8 cellular contexts compared by ENCODE assay signal in genomic region chr7:40329601-40330153, GRCh38.
DNase-seq lines count a peak whose midpoint lies in the region; ATAC-seq and TF ChIP-seq lines count a peak whose summit lies in the region.

No MANE protein-coding gene starts in this region.

- peaks cover 71% of the 10 kb centered on the region for H3K4me1 Mint-ChIP-seq in osteocyte (ENCODE audit: unreplicated experiment)

- peak overlapping the region; percentile 76 for H3K27ac Mint-ChIP-seq in osteocyte (ENCODE audit: unreplicated experiment)

- peaks cover 28% of the 10 kb centered on the region for H3F3A ChIP-seq in SK-N-SH (replicated peaks; ENCODE audit: insufficient read depth)

- peak; percentile 84 for TF ChIP-seq CTCF in C4-2B (conservative IDR thresholded peaks at IDR 0.05)
- peak; percentile 95 for TF ChIP-seq CTCF in SK-N-SH (IDR thresholded peaks at IDR 0.05)
- peak; percentile 79 for TF ChIP-seq CTCF in osteocyte (IDR thresholded peaks at IDR 0.05)

- peak; percentile 52 to 53; a peak in 2 of 4 replicates for TF ChIP-seq EP300 in SK-N-SH (IDR thresholded peaks at IDR 0.05; ENCODE audit: borderline replicate concordance in 1 of 2, low read depth in 1 of 2, low read length in 1 of 2)

- no peaks in the 10 kb centered on the region for H3K27me3 ChIP-seq in SK-N-SH (ENCODE audit: insufficient read depth)

- no peaks in the 10 kb centered on the region for H3K9me2 ChIP-seq in SK-N-SH

- POLR2A ChIA-PET in SK-N-SH (lab: Yijun Ruan, JAX), result no interaction called here

- no peak overlapping the region for H3K4me3 Mint-ChIP-seq in osteocyte (ENCODE audit: unreplicated experiment)

- peak overlapping the region; percentile 9; the same call in 1 of the 2 replicates for H3K4me2 ChIP-seq in SK-N-SH

- H3K36me3 Mint-ChIP-seq in osteocyte (ENCODE audit: unreplicated experiment), result peaks cover 2% of the 10 kb centered on the region

- no peaks in the 10 kb centered on the region for H3K36me3 ChIP-seq in SK-N-SH (replicated peaks in 1 of 2; ENCODE audit: control insufficient read depth in 1 of 2, insufficient read depth in 2 of 2, low read length in 1 of 2)

- H3K27ac ChIP-seq in C4-2B, result no peak overlapping the region
- peak overlapping the region; percentile 83 to 96 for H3K27ac ChIP-seq in SK-N-SH (ENCODE audit: low read depth in 2 of 2, low read length in 1 of 2)

- 0 out of 2 replicates have a peak overlapping the region, but pooled peaks have one; percentile 2 for H2AFZ ChIP-seq in SK-N-SH (ENCODE audit: low read depth)

- H3K9me3 ChIP-seq in SK-N-SH, result no peaks in the 10 kb centered on the region

- no peak overlapping the region for H3K4me3 ChIP-seq in SK-N-SH (ENCODE audit: low read depth in 2 of 2, low read length in 1 of 2)

- peaks cover 12 to 17% of the 10 kb centered on the region in 2 experiments; a peak in 3 of 4 replicates for H3K4me1 ChIP-seq in SK-N-SH (ENCODE audit: control insufficient read depth in 1 of 2, insufficient read depth in 2 of 2, low read depth in 1 of 2, low read length in 1 of 2)

- no peaks in the 10 kb centered on the region for H3K9me3 Mint-ChIP-seq in osteocyte (ENCODE audit: unreplicated experiment)

- no peaks in the 10 kb centered on the region for H3K27me3 Mint-ChIP-seq in osteocyte (ENCODE audit: unreplicated experiment)

- CTCF ChIA-PET in SK-N-SH (lab: Yijun Ruan, JAX), result interaction anchor here (0.6 to 11.4 kb wide), 22 partner anchors 10 to 1393 kb away, joined by 3 to 96 read pairs (median 5); partner anchors contain the start of gene INHBA

- WGBS in SK-N-SH (ENCODE audit: low lambda C conversion rate), result 15% methylated on average over 1 of the region's 1 CpG

- peak; percentile 74 for ATAC-seq in GM18907 (IDR thresholded peaks at IDR 0.05; ENCODE audit: unreplicated experiment)

- peak overlapping the region; percentile 36; the same call in 1 of the 2 replicates for H3K9ac ChIP-seq in SK-N-SH

- DNase-seq in LoVo (ENCODE audit: low spot score) (peak; percentile 79), SK-N-SH (peak; percentile 73), fibroblast of peridontal ligament (ENCODE audit: extremely low read depth) (peak; percentile 87), osteocyte (ENCODE audit: extremely low spot score, unreplicated experiment) (no peak), T-helper 9 cell (no peak), NCI-H446 treated with DMSO at 0.1 percent for 48 hours (lab: John Stamatoyannopoulos, UW) (no peak)

- H4K20me1 ChIP-seq in SK-N-SH (ENCODE audit: insufficient read depth), result no peaks in the 10 kb centered on the region

- H3K79me2 ChIP-seq in SK-N-SH (ENCODE audit: insufficient read depth), result no peaks in the 10 kb centered on the region

- peak; percentile 99 for TF ChIP-seq RAD21 in SK-N-SH (IDR thresholded peaks at IDR 0.05; ENCODE audit: low read length)

TF ChIP-seq in SK-N-SH, 30 proteins besides CTCF, POLR2A, EP300 and RAD21 (continues in another document):
- no peak for TF ChIP-seq ZBTB33 (IDR thresholded peaks at IDR 0.05; ENCODE audit: borderline replicate concordance, low read depth)
- peak; percentile 18 for TF ChIP-seq CHD2 (IDR thresholded peaks at IDR 0.05; ENCODE audit: low read length, partially characterized antibody)
- peak; percentile 45; the same call in 1 of the 2 replicates for TF ChIP-seq FOXJ3 (CRISPR knock-in tag; IDR thresholded peaks at IDR 0.05)
- TF ChIP-seq ELF1 (IDR thresholded peaks at IDR 0.05), result no peak
- peak; percentile 32; the same call in 1 of the 2 replicates for TF ChIP-seq FOXM1 (IDR thresholded peaks at IDR 0.05; ENCODE audit: low read depth)
- no peak for TF ChIP-seq USF1 (IDR thresholded peaks at IDR 0.05; ENCODE audit: borderline replicate concordance, low read depth)
- no peak for TF ChIP-seq FOSL2 (IDR thresholded peaks at IDR 0.05; ENCODE audit: borderline replicate concordance, low read depth)
- TF ChIP-seq RCOR1 (IDR thresholded peaks at IDR 0.05; ENCODE audit: low read length), result peak; percentile 16; the same call in 1 of the 2 replicates
- peak; percentile 62; the same call in 1 of the 2 replicates for TF ChIP-seq TCF12 (IDR thresholded peaks at IDR 0.05)
- TF ChIP-seq SMC3 (IDR thresholded peaks at IDR 0.05; ENCODE audit: low read depth, low read length), result peak; percentile 90
- no peak for TF ChIP-seq USF2 (IDR thresholded peaks at IDR 0.05; ENCODE audit: borderline replicate concordance, low read depth, low read length)
- 0 out of 2 replicates have a peak, but pooled peaks have one; percentile 10 for TF ChIP-seq MEF2A (IDR thresholded peaks at IDR 0.05; ENCODE audit: borderline replicate concordance, low read depth)
- TF ChIP-seq SIN3A (IDR thresholded peaks at IDR 0.05; ENCODE audit: borderline replicate concordance, low read depth, low read length), result no peak
- TF ChIP-seq GATA2 (CRISPR knock-in tag; IDR thresholded peaks at IDR 0.05), result no peak
- no peak for TF ChIP-seq TAF1 (IDR thresholded peaks at IDR 0.05; ENCODE audit: borderline replicate concordance, low read depth, low read length)
- TF ChIP-seq REST (IDR thresholded peaks at IDR 0.05; ENCODE audit: low read depth, low read length), result no peak
- 0 out of 2 replicates have a peak, but pooled peaks have one; percentile 49 for TF ChIP-seq POLR2AphosphoS5 (IDR thresholded peaks at IDR 0.05; ENCODE audit: low read depth, low read length)
- TF ChIP-seq PBX3 (IDR thresholded peaks at IDR 0.05), result peak; percentile 42; the same call in 1 of the 2 replicates
- no peak; the same call in 1 of the 2 replicates for TF ChIP-seq NRF1 (IDR thresholded peaks at IDR 0.05; ENCODE audit: low read depth, low read length)
- peak; percentile 32; the same call in 1 of the 2 replicates for TF ChIP-seq RXRA (IDR thresholded peaks at IDR 0.05; ENCODE audit: borderline replicate concordance, low read depth)

Comparison
In these comparisons a context has a peak if more than half of its experiments do, and no peak if none do; other contexts are left out.
1. DNase-seq: peak in LoVo (single experiment), SK-N-SH (single experiment) and fibroblast of peridontal ligament (single experiment); none in osteocyte (single experiment), T-helper 9 cell (single experiment) and NCI-H446 treated with DMSO at 0.1 percent for 48 hours (single experiment).
2. Peak in every context shown above with its lines, with median percentiles within 50 percentile points of each other: CTCF ChIP-seq.